Comparison of ENCODE assay signal across 1 cellular context in the genomic region with DNA sequence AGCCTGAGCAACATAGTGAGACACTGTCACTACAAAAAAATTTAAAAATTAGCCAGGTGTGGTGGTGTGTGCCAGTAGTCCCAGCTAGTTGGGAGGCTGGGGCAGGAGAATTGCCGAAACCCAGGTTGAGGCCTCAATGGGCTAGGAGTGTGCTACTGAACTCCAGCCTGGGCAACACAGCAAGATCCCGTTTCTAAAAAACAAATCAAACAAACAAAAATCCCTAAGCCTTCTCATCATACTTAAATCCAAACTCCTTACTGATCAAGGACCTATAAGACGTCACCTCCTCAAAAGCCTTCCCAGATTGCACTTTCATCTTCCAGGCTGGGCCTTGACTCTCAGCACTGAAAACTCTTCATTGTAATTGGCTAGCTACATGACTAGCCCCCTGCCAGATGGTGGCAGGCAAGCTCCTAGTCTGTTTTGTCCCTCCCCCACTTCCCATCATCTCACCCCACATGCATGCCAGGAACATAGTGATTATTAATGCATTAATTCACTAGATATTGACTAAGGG.
TF ChIP-seq lines count a peak whose summit lies in the region.

No MANE protein-coding gene starts in this region.

TF ChIP-seq in HepG2, 621 proteins besides CTCF, POLR2A, EP300 and RAD21:
- TF ChIP-seq, protein P1, sequence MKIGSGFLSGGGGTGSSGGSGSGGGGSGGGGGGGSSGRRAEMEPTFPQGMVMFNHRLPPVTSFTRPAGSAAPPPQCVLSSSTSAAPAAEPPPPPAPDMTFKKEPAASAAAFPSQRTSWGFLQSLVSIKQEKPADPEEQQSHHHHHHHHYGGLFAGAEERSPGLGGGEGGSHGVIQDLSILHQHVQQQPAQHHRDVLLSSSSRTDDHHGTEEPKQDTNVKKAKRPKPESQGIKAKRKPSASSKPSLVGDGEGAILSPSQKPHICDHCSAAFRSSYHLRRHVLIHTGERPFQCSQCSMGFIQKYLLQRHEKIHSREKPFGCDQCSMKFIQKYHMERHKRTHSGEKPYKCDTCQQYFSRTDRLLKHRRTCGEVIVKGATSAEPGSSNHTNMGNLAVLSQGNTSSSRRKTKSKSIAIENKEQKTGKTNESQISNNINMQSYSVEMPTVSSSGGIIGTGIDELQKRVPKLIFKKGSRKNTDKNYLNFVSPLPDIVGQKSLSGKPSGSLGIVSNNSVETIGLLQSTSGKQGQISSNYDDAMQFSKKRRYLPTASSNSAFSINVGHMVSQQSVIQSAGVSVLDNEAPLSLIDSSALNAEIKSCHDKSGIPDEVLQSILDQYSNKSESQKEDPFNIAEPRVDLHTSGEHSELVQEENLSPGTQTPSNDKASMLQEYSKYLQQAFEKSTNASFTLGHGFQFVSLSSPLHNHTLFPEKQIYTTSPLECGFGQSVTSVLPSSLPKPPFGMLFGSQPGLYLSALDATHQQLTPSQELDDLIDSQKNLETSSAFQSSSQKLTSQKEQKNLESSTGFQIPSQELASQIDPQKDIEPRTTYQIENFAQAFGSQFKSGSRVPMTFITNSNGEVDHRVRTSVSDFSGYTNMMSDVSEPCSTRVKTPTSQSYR (CRISPR knock-in tag; IDR thresholded peaks at IDR 0.05; ENCODE audit: borderline replicate concordance) = peak; percentile 61; the same call in 1 of the 2 replicates
- TF ChIP-seq ZNF121 (CRISPR knock-in tag; IDR thresholded peaks at IDR 0.05) = peak; percentile 79
- TF ChIP-seq ZFP36 (IDR thresholded peaks at IDR 0.05; ENCODE audit: borderline replicate concordance, low read depth, low read length, partially characterized antibody) = peak; percentile 75
- TF ChIP-seq, protein P2, sequence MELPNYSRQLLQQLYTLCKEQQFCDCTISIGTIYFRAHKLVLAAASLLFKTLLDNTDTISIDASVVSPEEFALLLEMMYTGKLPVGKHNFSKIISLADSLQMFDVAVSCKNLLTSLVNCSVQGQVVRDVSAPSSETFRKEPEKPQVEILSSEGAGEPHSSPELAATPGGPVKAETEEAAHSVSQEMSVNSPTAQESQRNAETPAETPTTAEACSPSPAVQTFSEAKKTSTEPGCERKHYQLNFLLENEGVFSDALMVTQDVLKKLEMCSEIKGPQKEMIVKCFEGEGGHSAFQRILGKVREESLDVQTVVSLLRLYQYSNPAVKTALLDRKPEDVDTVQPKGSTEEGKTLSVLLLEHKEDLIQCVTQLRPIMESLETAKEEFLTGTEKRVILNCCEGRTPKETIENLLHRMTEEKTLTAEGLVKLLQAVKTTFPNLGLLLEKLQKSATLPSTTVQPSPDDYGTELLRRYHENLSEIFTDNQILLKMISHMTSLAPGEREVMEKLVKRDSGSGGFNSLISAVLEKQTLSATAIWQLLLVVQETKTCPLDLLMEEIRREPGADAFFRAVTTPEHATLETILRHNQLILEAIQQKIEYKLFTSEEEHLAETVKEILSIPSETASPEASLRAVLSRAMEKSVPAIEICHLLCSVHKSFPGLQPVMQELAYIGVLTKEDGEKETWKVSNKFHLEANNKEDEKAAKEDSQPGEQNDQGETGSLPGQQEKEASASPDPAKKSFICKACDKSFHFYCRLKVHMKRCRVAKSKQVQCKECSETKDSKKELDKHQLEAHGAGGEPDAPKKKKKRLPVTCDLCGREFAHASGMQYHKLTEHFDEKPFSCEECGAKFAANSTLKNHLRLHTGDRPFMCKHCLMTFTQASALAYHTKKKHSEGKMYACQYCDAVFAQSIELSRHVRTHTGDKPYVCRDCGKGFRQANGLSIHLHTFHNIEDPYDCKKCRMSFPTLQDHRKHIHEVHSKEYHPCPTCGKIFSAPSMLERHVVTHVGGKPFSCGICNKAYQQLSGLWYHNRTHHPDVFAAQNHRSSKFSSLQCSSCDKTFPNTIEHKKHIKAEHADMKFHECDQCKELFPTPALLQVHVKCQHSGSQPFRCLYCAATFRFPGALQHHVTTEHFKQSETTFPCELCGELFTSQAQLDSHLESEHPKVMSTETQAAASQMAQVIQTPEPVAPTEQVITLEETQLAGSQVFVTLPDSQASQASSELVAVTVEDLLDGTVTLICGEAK (IDR thresholded peaks at IDR 0.05) = no peak
- TF ChIP-seq, protein P2 (CRISPR knock-in tag; IDR thresholded peaks at IDR 0.05) = no peak
- TF ChIP-seq SIN3B (IDR thresholded peaks at IDR 0.05; ENCODE audit: low read length) = no peak
- no peak for TF ChIP-seq ZNF557 (CRISPR knock-in tag; IDR thresholded peaks at IDR 0.05)
- TF ChIP-seq ZNF777 (CRISPR knock-in tag; IDR thresholded peaks at IDR 0.05) = no peak
